10 cellular contexts compared by ENCODE assay signal in genomic region chr18:74251297-74252031, GRCh38. TPM values are rescaled to one million over a fixed set of nuclear protein-coding genes. Genes with fewer than 3 reads are reported as not detected.
DNase-seq lines count a peak whose midpoint lies in the region; ATAC-seq and TF ChIP-seq lines count a peak whose summit lies in the region.
"Had no signal": no experiment of that assay in that cellular context is flagged by ENCODE, and none has a peak within 500 bp of the region (broad histone marks: within the 10 kb centered on the region; RNA-seq: fewer than 3 reads in every experiment).

No MANE protein-coding gene starts in this region.

- no peaks in the 10 kb centered on the region for H3K27me3 ChIP-seq in sigmoid colon

- WGBS in sigmoid colon, 2 donors, result 36 to 51% methylated on average over 4 of the region's 4 CpGs

- H3K27ac ChIP-seq in RWPE1, result no peak overlapping the region
- peak overlapping the region in 3 of 4 donors; percentile 48 to 69 (median 58) for H3K27ac ChIP-seq in sigmoid colon
- H3K27ac ChIP-seq in coronary artery, result peak overlapping the region in 1 of 2 donors; percentile 18

- no peaks in the 10 kb centered on the region for H3K36me3 Mint-ChIP-seq in activated CD4-positive, alpha-beta memory T cell treated with anti-CD3 and anti-CD28 coated beads, Interleukin-2, amount 10 ng/mL, durations not matched to agents 7 days and 5 days (ENCODE audit: low read depth)

- peaks cover 16% of the 10 kb centered on the region for H3K4me1 Mint-ChIP-seq in activated CD4-positive, alpha-beta memory T cell treated with anti-CD3 and anti-CD28 coated beads, Interleukin-2, amount 10 ng/mL, durations not matched to agents 7 days and 5 days

- TF ChIP-seq CTCF in RWPE1 (conservative IDR thresholded peaks at IDR 0.05; ENCODE audit: low read depth) (no peak), fibroblast of villous mesenchyme (IDR thresholded peaks at IDR 0.05; ENCODE audit: insufficient read depth, low read depth, low read length) (no peak), sigmoid colon (IDR thresholded peaks at IDR 0.05) (no peak), coronary artery (IDR thresholded peaks at IDR 0.05) (no peak)

- peak in 2 of 4 donors; percentile 12 to 69 for TF ChIP-seq EP300 in sigmoid colon (IDR thresholded peaks at IDR 0.05)

- no peaks in the 10 kb centered on the region for H3K27me3 Mint-ChIP-seq in activated CD4-positive, alpha-beta memory T cell treated with anti-CD3 and anti-CD28 coated beads, Interleukin-2, amount 10 ng/mL, durations not matched to agents 7 days and 5 days

- no peak for ATAC-seq in HG03025 (IDR thresholded peaks at IDR 0.05; ENCODE audit: low FRiP score, unreplicated experiment)

- intact Hi-C loops in sigmoid colon (cut with DNase I), result no loop called here

- no peaks in the 10 kb centered on the region for H3K9me3 Mint-ChIP-seq in activated CD4-positive, alpha-beta memory T cell treated with anti-CD3 and anti-CD28 coated beads, Interleukin-2, amount 10 ng/mL, durations not matched to agents 7 days and 5 days

- peaks cover 0 to 30% (median 0%) of the 10 kb centered on the region in 4 donors for H3K36me3 ChIP-seq in sigmoid colon

- TF ChIP-seq POLR2A in sigmoid colon (IDR thresholded peaks at IDR 0.05), result no peak

- H3K27ac Mint-ChIP-seq in activated CD4-positive, alpha-beta memory T cell treated with anti-CD3 and anti-CD28 coated beads, Interleukin-2, amount 10 ng/mL, durations not matched to agents 7 days and 5 days, result no peak overlapping the region

- peaks cover 0 to 47% (median 35%) of the 10 kb centered on the region in 4 donors for H3K4me1 ChIP-seq in sigmoid colon

- no peak overlapping the region for H3K4me3 ChIP-seq in fibroblast of villous mesenchyme (ENCODE audit: low read depth, low read length)
- H3K4me3 ChIP-seq in sigmoid colon, result no peak overlapping the region
- no peak overlapping the region for H3K4me3 ChIP-seq in coronary artery

- POLR2A ChIA-PET in RWPE1 (lab: Yijun Ruan, JAX; ENCODE audit: low non-redundant PET), result no interaction called here
- POLR2A ChIA-PET in activated CD4-positive, alpha-beta memory T cell treated with anti-CD3 and anti-CD28 coated beads, Interleukin-2, amount 10 ng/mL, durations not matched to agents 7 days and 5 days (lab: Charles Lee), result no interaction called here

- H3K9me3 ChIP-seq in sigmoid colon, result no peaks in the 10 kb centered on the region

- CTCF ChIA-PET in RWPE1 (lab: Yijun Ruan, JAX), result no interaction called here
- CTCF ChIA-PET in activated CD4-positive, alpha-beta memory T cell treated with anti-CD3 and anti-CD28 coated beads, Interleukin-2, amount 10 ng/mL, durations not matched to agents 7 days and 5 days (lab: Charles Lee), result interaction anchor here (0.6 kb wide), 1 partner anchor 21 kb away, joined by 3 read pairs; no protein-coding TSS in a partner anchor

- DNase-seq in GM04503 (ENCODE audit: low read depth) (peak; percentile 45), RWPE1 (ENCODE audit: low spot score) (peak; percentile 9), fibroblast of villous mesenchyme (ENCODE audit: low read depth) (peak; percentile 97), sigmoid colon (no peak), coronary artery (ENCODE audit: low spot score) (no peak)
- DNase-seq in activated CD4-positive, alpha-beta memory T cell treated with anti-CD3 and anti-CD28 coated beads, Interleukin-2, amount 10 ng/mL, durations not matched to agents 7 days and 5 days, result no peak
- no peak for DNase-seq in activated CD4-positive, alpha-beta T cell treated with anti-CD3 and anti-CD28 coated beads, Interleukin-2, amount 50 U/mL, for 48 hours
- DNase-seq: activated naive CD4-positive, alpha-beta T cell treated with Interleukin-2 at 50 U/mL for 16 hours; SHP77 had no signal

- H3K4me3 Mint-ChIP-seq in activated CD4-positive, alpha-beta memory T cell treated with anti-CD3 and anti-CD28 coated beads, Interleukin-2, amount 10 ng/mL, durations not matched to agents 7 days and 5 days, result no peak overlapping the region

RNA-seq across cellular contexts. Expression of gene CYB5A, which starts 40.3 kb away (rescaled TPM):
- total RNA-seq in fibroblast of villous mesenchyme, result 35.4 and 114 TPM in 2 replicates
- total RNA-seq in sigmoid colon, result 100 to 1,000 TPM; 137 to 533 (median 241) TPM
- 100 to 1,000 TPM; 141 to 213 (median 163) TPM for polyA plus RNA-seq in sigmoid colon
- 10 to 100 TPM; 20.4 to 21.9 TPM for total RNA-seq in activated CD4-positive, alpha-beta memory T cell treated with anti-CD3 and anti-CD28 coated beads, Interleukin-2, amount 10 ng/mL, durations not matched to agents 7 days and 5 days

Comparison
In these comparisons a context has a peak if more than half of its experiments do, and no peak if none do; other contexts are left out.
1. DNase-seq: peak in GM04503 (single experiment), RWPE1 (single experiment) and fibroblast of villous mesenchyme (single experiment); none in sigmoid colon (single experiment), activated CD4-positive, alpha-beta memory T cell treated with anti-CD3 and anti-CD28 coated beads, Interleukin-2, amount 10 ng/mL, durations not matched to agents 7 days and 5 days (single experiment), coronary artery (single experiment) and activated CD4-positive, alpha-beta T cell treated with anti-CD3 and anti-CD28 coated beads, Interleukin-2, amount 50 U/mL, for 48 hours (0 of 2).